Comparison of ENCODE assay signal across 8 cellular contexts in genomic region chr19:16076154-16076957, GRCh38. TPM values are rescaled to one million over a fixed set of nuclear protein-coding genes. Genes with fewer than 3 reads are reported as not detected.
DNase-seq lines count a peak whose midpoint lies in the region; ATAC-seq and TF ChIP-seq lines count a peak whose summit lies in the region.

Gene TPM4 (plus strand): TSS chr19:16076495. CDS start chr19:16076566, 71 bp downstream.

- H3K27ac ChIP-seq in DOHH2 (ENCODE audit: low read depth, low read length) (peak within 1 kb of the TSS; percentile 96), right atrium auricular region (peak within 1 kb of the TSS; percentile 98 to 100), psoas muscle (peak within 1 kb of the TSS; percentile 79), urinary bladder (ENCODE audit: low read depth) (peak within 1 kb of the TSS; percentile 100)

- H3F3A ChIP-seq in DOHH2 (ENCODE audit: control insufficient read depth, insufficient read depth): peaks cover 34% of the 10 kb centered on the region

- ATAC-seq in GM21576 (IDR thresholded peaks at IDR 0.05; ENCODE audit: unreplicated experiment) (peak; percentile 46), T-helper 17 cell (peak; percentile 61), psoas muscle (peak; percentile 70 to 77 (median 72))

- peak within 1 kb of the TSS; percentile 94 for H3K4me3 Mint-ChIP-seq in T-helper 17 cell

- H3K9me2 ChIP-seq in DOHH2 (replicated peaks; ENCODE audit: control insufficient read depth, low read length): no peaks in the 10 kb centered on the region

- H3K27me3 Mint-ChIP-seq in T-helper 17 cell: no peaks in the 10 kb centered on the region

- peaks cover 60% of the 10 kb centered on the region for H3K4me1 Mint-ChIP-seq in T-helper 17 cell

- peaks cover 2% of the 10 kb centered on the region for H3K36me3 Mint-ChIP-seq in T-helper 17 cell (ENCODE audit: low read depth)

- H3K4me1 ChIP-seq in DOHH2 (ENCODE audit: control insufficient read depth, low read length) (peaks cover 57% of the 10 kb centered on the region), right atrium auricular region (peaks cover 0 to 39% of the 10 kb centered on the region in 2 donors), psoas muscle (no peaks in the 10 kb centered on the region), urinary bladder (ENCODE audit: insufficient read depth) (no peaks in the 10 kb centered on the region)

- 0% methylated on average over 35 to 101 of the region's 101 CpGs for WGBS in psoas muscle, 3 donors
- under 1% methylated on average over 101 of the region's 101 CpGs for WGBS in urinary bladder

- H3K27me3 ChIP-seq in DOHH2 (ENCODE audit: control insufficient read depth, low read length) (no peaks in the 10 kb centered on the region), right atrium auricular region (no peaks in the 10 kb centered on the region), psoas muscle (ENCODE audit: insufficient read depth in 3 of 3, low read length in 2 of 3) (peaks cover 0 to 45% (median 9%) of the 10 kb centered on the region in 3 donors)

- H3K79me2 ChIP-seq in DOHH2 (ENCODE audit: control insufficient read depth, low read length): peaks cover 59% of the 10 kb centered on the region

- intact Hi-C loops in psoas muscle (cut with DNase I): no loop called here

- peak within 1 kb of the TSS; percentile 95 for H3K4me3 ChIP-seq in DOHH2 (ENCODE audit: low read length)
- peak within 1 kb of the TSS; percentile 74 to 86 for H3K4me3 ChIP-seq in right atrium auricular region
- H3K4me3 ChIP-seq in psoas muscle: peak within 1 kb of the TSS; percentile 67
- H3K4me3 ChIP-seq in urinary bladder (ENCODE audit: low read depth, low read length): peak within 1 kb of the TSS; percentile 98

- TF ChIP-seq CTCF in DOHH2 (IDR thresholded peaks at IDR 0.05; ENCODE audit: low read depth, low read length, poor library complexity, severe bottlenecking) (no peak), right atrium auricular region (IDR thresholded peaks at IDR 0.05) (no peak), psoas muscle (IDR thresholded peaks at IDR 0.05) (no peak)

- H3K4me2 ChIP-seq in DOHH2 (ENCODE audit: low read length): peak within 1 kb of the TSS; percentile 97

- DNase-seq in LHCN-M2 (ENCODE audit: low read depth) (peak; percentile 93), T-helper 17 cell (peak; percentile 70 to 86 (median 75)), amygdala (lab: John Stamatoyannopoulos, UW) (peak in 53 of 56 donors; percentile 20 to 92 (median 72)), right atrium auricular region (ENCODE audit: low spot score) (peak; percentile 96), psoas muscle (peak; percentile 88 to 92)

- H4K20me1 ChIP-seq in DOHH2 (ENCODE audit: control insufficient read depth, insufficient read depth, low read depth, low read length): 0 out of 2 replicates have a peak, but pooled peaks cover 9% of the 10 kb centered on the region

- H3K9me3 ChIP-seq in DOHH2 (ENCODE audit: control insufficient read depth, insufficient read depth, low read length) (no peaks in the 10 kb centered on the region), T-helper 17 cell (ENCODE audit: control insufficient read depth, low read length, poor library complexity, severe bottlenecking) (no peaks in the 10 kb centered on the region), right atrium auricular region (no peaks in the 10 kb centered on the region), psoas muscle (no peaks in the 10 kb centered on the region)

- H3K27ac Mint-ChIP-seq in T-helper 17 cell: peak within 1 kb of the TSS; percentile 96

- H3K36me3 ChIP-seq in DOHH2 (ENCODE audit: control insufficient read depth, low read length) (peaks cover 39% of the 10 kb centered on the region), right atrium auricular region (peaks cover 1% of the 10 kb centered on the region), psoas muscle (ENCODE audit: insufficient read depth in 1 of 2, low read depth in 1 of 2) (peaks cover 0 to under 1% of the 10 kb centered on the region in 2 donors), urinary bladder (ENCODE audit: insufficient read depth) (no peaks in the 10 kb centered on the region)

RNA-seq across cellular contexts. Expression of gene TPM4, which starts in this region (rescaled TPM):
- 1,271 and 1,447 TPM in 2 replicates for total RNA-seq in LHCN-M2 (2014; rRNA removed)
- polyA plus RNA-seq in LHCN-M2 (2012): 876 TPM
- 100 to 1,000 TPM; 261 to 279 TPM for total RNA-seq in T-helper 17 cell
- total RNA-seq in right atrium auricular region: 100 to 1,000 TPM; 163 to 194 TPM
- total RNA-seq in psoas muscle: 10 to 100 TPM; 30.5 to 57.3 (median 42.5) TPM
- polyA plus RNA-seq in psoas muscle: 10 to 100 TPM; 24.3 to 43.2 (median 40.8) TPM
- total RNA-seq in urinary bladder: 438 TPM
- polyA plus RNA-seq in urinary bladder: 424 TPM

Comparison
In these comparisons a context has a peak if more than half of its experiments do, and no peak if none do; other contexts are left out.
1. Peak in every context shown above with its lines: DNase-seq, ATAC-seq, H3K4me3 ChIP-seq and H3K27ac ChIP-seq.